ENCODE assay signal across 27 cellular contexts in the genomic region with DNA sequence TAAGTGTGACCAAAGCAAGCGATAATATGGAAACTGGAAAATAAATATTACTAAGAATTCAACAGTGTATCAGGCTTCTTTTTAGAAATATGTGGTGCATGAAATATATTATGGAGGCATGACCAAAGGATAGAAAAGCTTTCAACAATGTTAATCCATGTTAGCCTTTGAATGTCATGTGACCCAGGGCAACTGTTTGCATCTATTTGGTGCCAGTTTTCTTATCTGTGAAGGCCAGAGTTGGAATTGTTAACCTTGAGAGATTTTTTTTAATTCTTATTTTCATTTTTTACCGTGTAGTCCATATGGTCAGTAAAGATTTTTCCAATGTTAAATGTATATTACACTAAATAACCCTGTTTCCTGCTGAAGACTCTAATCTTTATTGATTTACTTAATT.
"Had no signal": no experiment of that assay in that cellular context is flagged by ENCODE, and none has a peak within 500 bp of the region (broad histone marks: within the 10 kb centered on the region; RNA-seq: fewer than 3 reads in every experiment).

No MANE protein-coding gene starts in this region.

- H3K4me1 ChIP-seq: ascending aorta had no signal

- H3K27ac ChIP-seq: ascending aorta, brain microvascular endothelial cell, esophagus squamous epithelium, gastroesophageal sphincter, heart right ventricle had no signal

- DNase-seq: activated CD4-positive, alpha-beta memory T cell treated with anti-CD3 and anti-CD28 coated beads for 36 hours; activated CD4-positive, alpha-beta T cell treated with anti-CD3 and anti-CD28 coated beads for 36 hours; activated CD4-positive, alpha-beta T cell treated with anti-CD3 and anti-CD28 coated beads, Interleukin-2, amount 10 ng/mL, durations not matched to agents 24 days and 14 days; activated CD4-positive, CD25-positive, alpha-beta regulatory T cell; activated CD4-positive, CD25-positive, alpha-beta regulatory T cell treated with anti-CD3 and anti-CD28 coated beads, Interleukin-2, amount 50 U/mL, for 72 hours; activated CD8-positive, alpha-beta memory T cell treated with anti-CD3 and anti-CD28 coated beads, Interleukin-2, amount 10 ng/mL, durations not matched to agents 7 days and 5 days; activated CD8-positive, alpha-beta memory T cell treated with anti-CD3 and anti-CD28 coated beads, Interleukin-2, amount 50 U/mL, for 4 hours; activated CD8-positive, alpha-beta T cell treated with anti-CD3 and anti-CD28 coated beads, Interleukin-2, amount 10 ng/mL, durations not matched to agents 7 days and 5 days; activated gamma-delta T cell; activated naive CD4-positive, alpha-beta T cell; activated naive CD4-positive, alpha-beta T cell treated with anti-CD3 and anti-CD28 coated beads, Interleukin-2, amount 10 ng/mL, durations not matched to agents 7 days and 5 days; activated naive CD8-positive, alpha-beta T cell treated with anti-CD3 and anti-CD28 coated beads, Interleukin-2, amount 10 ng/mL, durations not matched to agents 7 days and 5 days; activated T-cell treated with anti-CD3 and anti-CD28 coated beads, Interleukin-2, amount 50 U/mL, for 1 hour; activated T-cell treated with anti-CD3 and anti-CD28 coated beads, Interleukin-2, amount 50 U/mL, for 48 hours; brain microvascular endothelial cell; cortex of kidney; dermis blood vessel endothelial cell; effector CD4-positive, alpha-beta T cell; effector memory CD8-positive, alpha-beta T cell; erythroblast; esophagus squamous epithelium; foreskin melanocyte; heart right ventricle; T-helper 2 cell had no signal

- H3K27me3 ChIP-seq: ascending aorta, brain microvascular endothelial cell, esophagus squamous epithelium, gastroesophageal sphincter, heart right ventricle had no signal

- H3K36me3 ChIP-seq: ascending aorta, brain microvascular endothelial cell, esophagus squamous epithelium, gastroesophageal sphincter, heart right ventricle had no signal

- H3K9me3 ChIP-seq: ascending aorta, esophagus squamous epithelium, gastroesophageal sphincter, heart right ventricle had no signal

- ATAC-seq: activated CD4-positive, alpha-beta T cell treated with anti-CD3 and anti-CD28 coated beads for 36 hours; activated CD8-positive, alpha-beta memory T cell treated with anti-CD3 and anti-CD28 coated beads, Interleukin-2, amount 10 ng/mL, durations not matched to agents 7 days and 5 days; activated CD8-positive, alpha-beta T cell treated with anti-CD3 and anti-CD28 coated beads, Interleukin-2, amount 10 ng/mL, durations not matched to agents 7 days and 5 days; activated naive CD4-positive, alpha-beta T cell treated with anti-CD3 and anti-CD28 coated beads, Interleukin-2, amount 50 U/mL, for 72 hours; effector memory CD8-positive, alpha-beta T cell; gastroesophageal sphincter; heart right ventricle had no signal

- H3K4me3 ChIP-seq: ascending aorta, esophagus squamous epithelium, gastroesophageal sphincter, heart right ventricle had no signal
